Comparison of ENCODE assay signal across 1 cellular context in genomic region chr22:29028468-29028867, GRCh38.
TF ChIP-seq lines count a peak whose summit lies in the region.

No MANE protein-coding gene starts in this region.

TF ChIP-seq in A549, 52 proteins besides CTCF, POLR2A, EP300 and RAD21 (continued from another document):
- TF ChIP-seq NPAS2 (CRISPR knock-in tag; IDR thresholded peaks at IDR 0.05; ENCODE audit: borderline replicate concordance) (no peak), SMC3 (IDR thresholded peaks at IDR 0.05) (no peak), CEBPB (IDR thresholded peaks at IDR 0.05) (no peak), CBX8 (IDR thresholded peaks at IDR 0.05) (no peak), JUNB (IDR thresholded peaks at IDR 0.05) (no peak)
